9 cellular contexts compared by ENCODE assay signal in the genomic region with DNA sequence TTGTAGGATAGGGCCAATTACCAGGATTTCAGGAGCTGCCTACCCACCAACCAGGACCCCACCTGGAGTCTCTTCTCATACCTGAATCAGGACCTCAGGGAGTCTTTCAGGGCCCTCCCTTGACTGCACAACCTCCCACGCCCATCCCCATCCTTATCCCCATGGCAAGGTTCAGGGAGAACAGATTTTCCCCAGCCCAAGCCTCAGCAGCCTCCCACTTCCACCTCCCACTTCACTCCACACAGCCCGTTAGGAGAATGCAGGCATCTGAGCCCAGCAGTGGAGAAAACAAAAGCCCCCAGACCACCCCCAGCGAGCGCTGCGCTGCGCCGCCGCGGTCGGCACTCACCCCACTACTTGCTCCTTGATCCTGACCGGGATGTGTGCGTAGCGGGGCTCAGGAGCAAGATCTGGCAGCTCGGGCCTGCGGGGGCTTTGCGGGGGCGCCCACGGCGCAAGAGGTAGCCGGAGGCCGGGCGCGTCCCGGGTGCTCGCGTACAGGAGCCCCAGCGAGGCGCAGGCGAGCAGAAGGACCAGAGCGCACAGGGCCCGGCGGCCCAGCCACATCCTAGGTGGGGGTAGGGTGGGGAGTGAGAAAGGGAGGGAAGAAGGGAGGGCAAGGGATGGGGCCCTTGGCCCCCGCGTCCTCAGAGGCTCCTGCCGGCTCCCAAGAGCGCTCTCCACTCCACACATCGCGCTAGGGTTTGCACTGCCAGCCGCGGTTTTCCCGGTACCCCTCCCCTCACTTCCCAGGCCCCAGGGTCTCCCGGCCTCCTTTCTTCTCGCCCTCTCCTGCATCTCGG. TPM values are rescaled to one million over a fixed set of nuclear protein-coding genes. Genes with fewer than 3 reads are reported as not detected.
A peak's percentile ranks its signal among the peaks of the same experiment; 100 is the strongest.
DNase-seq lines count a peak whose midpoint lies in the region; ATAC-seq lines count a peak whose summit lies in the region.
"Had no signal": no experiment of that assay in that cellular context is flagged by ENCODE, and none has a peak within 500 bp of the region (broad histone marks: within the 10 kb centered on the region; RNA-seq: fewer than 3 reads in every experiment).

No MANE protein-coding gene starts in this region.

- peaks cover 74 to 77% (median 75%) of the 10 kb centered on the region in 11 experiments for H3K27me3 ChIP-seq in BLaER1 treated with 17β-estradiol and CSF1 and Interleukin-3, amounts not matched to agents 10 nM and 100 nM
- H3K27me3 ChIP-seq in Karpas-422 (ENCODE audit: low read length): no peaks in the 10 kb centered on the region

- H3K4me3 ChIP-seq in BLaER1 treated with 17β-estradiol and CSF1 and Interleukin-3, amounts not matched to agents 10 nM and 100 nM: peak overlapping the region; percentile 56 to 77 (median 68)
- peak overlapping the region; percentile 71 for H3K4me3 ChIP-seq in Karpas-422 (ENCODE audit: low read length)

- no peaks in the 10 kb centered on the region for H3K9me2 ChIP-seq in Karpas-422 (replicated peaks; ENCODE audit: insufficient read depth, low read length)

- peaks cover 8 to 22% (median 17%) of the 10 kb centered on the region in 11 experiments; a peak in 18 of 22 replicates for H3K9me3 ChIP-seq in BLaER1 treated with 17β-estradiol and CSF1 and Interleukin-3, amounts not matched to agents 10 nM and 100 nM (replicated peaks in 1 of 11)
- H3K9me3 ChIP-seq in Karpas-422 (ENCODE audit: low read length): no peaks in the 10 kb centered on the region

- peak overlapping the region in 1 of 11 experiments; percentile 40; a peak in 1 of 22 replicates for H3K27ac ChIP-seq in BLaER1 treated with 17β-estradiol and CSF1 and Interleukin-3, amounts not matched to agents 10 nM and 100 nM
- H3K27ac ChIP-seq in Karpas-422 (ENCODE audit: low read length): no peak overlapping the region
- H3K27ac ChIP-seq: epithelial cell of prostate had no signal

- H3K9ac ChIP-seq in BLaER1 treated with 17β-estradiol and CSF1 and Interleukin-3, amounts not matched to agents 10 nM and 100 nM: peak overlapping the region in 9 of 11 experiments; percentile 30 to 79 (median 69); a peak in 15 of 22 replicates
- H3K9ac ChIP-seq in Karpas-422 (ENCODE audit: low read length): peak overlapping the region; percentile 52

- no peak for ATAC-seq in GM19395 (IDR thresholded peaks at IDR 0.05; ENCODE audit: unreplicated experiment)

- peaks cover 0 to 26% (median 5%) of the 10 kb centered on the region in 11 experiments; a peak in 12 of 22 replicates for H4K20me1 ChIP-seq in BLaER1 treated with 17β-estradiol and CSF1 and Interleukin-3, amounts not matched to agents 10 nM and 100 nM
- H4K20me1 ChIP-seq in Karpas-422 (ENCODE audit: insufficient read depth, low read depth, low read length): no peaks in the 10 kb centered on the region

- H3K4me1 ChIP-seq in BLaER1 treated with 17β-estradiol and CSF1 and Interleukin-3, amounts not matched to agents 10 nM and 100 nM: peaks cover 0 to 15% (median 7%) of the 10 kb centered on the region in 10 experiments; a peak in 10 of 20 replicates
- H3K4me1 ChIP-seq in Karpas-422 (ENCODE audit: low read length): peaks cover 13% of the 10 kb centered on the region

- H3K4me2 ChIP-seq in BLaER1 treated with 17β-estradiol and CSF1 and Interleukin-3, amounts not matched to agents 10 nM and 100 nM: peak overlapping the region; percentile 90 to 100 (median 98)
- peak overlapping the region; percentile 70 for H3K4me2 ChIP-seq in Karpas-422 (ENCODE audit: low read depth, low read length, poor library complexity, severe bottlenecking)

- 0 out of 22 replicates have a peak, but pooled peaks cover 0 to 6% (median 0%) of the 10 kb centered on the region in 11 experiments for H3K36me3 ChIP-seq in BLaER1 treated with 17β-estradiol and CSF1 and Interleukin-3, amounts not matched to agents 10 nM and 100 nM
- no peaks in the 10 kb centered on the region for H3K36me3 ChIP-seq in Karpas-422 (ENCODE audit: insufficient read depth, low read length)

- no peak for DNase-seq in Karpas-422
- peak; percentile 66 for DNase-seq in cerebellar cortex (ENCODE audit: low spot score)
- peak; percentile 8 for DNase-seq in mucosa of gallbladder (ENCODE audit: low spot score)
- no peak for DNase-seq in DMS79 (lab: John Stamatoyannopoulos, UW)
- DNase-seq in activated gamma-delta T cell (lab: John Stamatoyannopoulos, UW): no peak
- DNase-seq in NCI-H2171 treated with DMSO at 0.1 percent for 48 hours (lab: John Stamatoyannopoulos, UW): no peak

- H2AFZ ChIP-seq in Karpas-422 (ENCODE audit: low read length): no peak overlapping the region; the same call in 1 of the 2 replicates

- H3K79me2 ChIP-seq in Karpas-422 (ENCODE audit: low read length): no peaks in the 10 kb centered on the region

RNA-seq across cellular contexts. Expression of gene B4GALNT1, which starts 1.2 kb away (rescaled TPM):
- total RNA-seq in Karpas-422 (2014; rRNA removed; shearing (Covaris generic); ENCODE audit: low replicate concordance): 0.58 and 0.63 TPM in 2 replicates
- total RNA-seq in mucosa of gallbladder: 1.3 TPM

RNA-seq across cellular contexts. Expression of gene ARHGEF25, which starts 20.5 kb away (rescaled TPM):
- total RNA-seq in Karpas-422 (2014; rRNA removed; shearing (Covaris generic); ENCODE audit: low replicate concordance): 0.87 TPM in 1 of 2 replicates, not detected in the other
- total RNA-seq in mucosa of gallbladder: 26.2 TPM

RNA-seq across cellular contexts. Expression of gene DTX3, which starts 27.1 kb away (rescaled TPM):
- total RNA-seq in Karpas-422 (2014; rRNA removed; shearing (Covaris generic); ENCODE audit: low replicate concordance): 16.8 and 22.9 TPM in 2 replicates
- 31.2 TPM for total RNA-seq in mucosa of gallbladder

RNA-seq across cellular contexts. Expression of gene PIP4K2C, which starts 40.8 kb away (rescaled TPM):
- 9.3 and 23.9 TPM in 2 replicates for total RNA-seq in Karpas-422 (2014; rRNA removed; shearing (Covaris generic); ENCODE audit: low replicate concordance)
- total RNA-seq in mucosa of gallbladder: 36.1 TPM

Comparison
In these comparisons a context has a peak if more than half of its experiments do, and no peak if none do; other contexts are left out.
1. DNase-seq: peak in cerebellar cortex (single experiment) and mucosa of gallbladder (single experiment); none in Karpas-422 (single experiment), DMS79 (single experiment), activated gamma-delta T cell (single experiment) and NCI-H2171 treated with DMSO at 0.1 percent for 48 hours (single experiment).
2. RNA of gene ARHGEF25, which starts 20.5 kb away (total RNA-seq): 26.2 TPM in mucosa of gallbladder (single experiment); 0.87 TPM in Karpas-422; every median in the first group is over 10 times any median in the second.